In genomic region chr7:52184006-52184703, GRCh38 we compare ENCODE assay signal across 2 cellular contexts.
TF ChIP-seq lines count a peak whose summit lies in the region.

No MANE protein-coding gene starts in this region.

TF ChIP-seq in H1, 55 proteins besides CTCF, POLR2A, EP300 and RAD21:
- TF ChIP-seq SRF (IDR thresholded peaks at IDR 0.05; ENCODE audit: low read depth, low read length) (0 out of 2 replicates have a peak, but pooled peaks have one; percentile 15), CEBPB (IDR thresholded peaks at IDR 0.05; ENCODE audit: low read depth, low read length) (no peak), E2F6 (IDR thresholded peaks at IDR 0.05) (no peak)

TF ChIP-seq in SK-N-SH, 30 proteins besides CTCF, POLR2A, EP300 and RAD21:
- TF ChIP-seq MEF2A (IDR thresholded peaks at IDR 0.05; ENCODE audit: borderline replicate concordance, low read depth) = no peak
- TF ChIP-seq RFX5 (IDR thresholded peaks at IDR 0.05; ENCODE audit: low read length) = no peak
- TF ChIP-seq NRF1 (IDR thresholded peaks at IDR 0.05; ENCODE audit: low read depth, low read length) = no peak
- no peak for TF ChIP-seq USF1 (IDR thresholded peaks at IDR 0.05; ENCODE audit: borderline replicate concordance, low read depth)
- no peak for TF ChIP-seq MAX (IDR thresholded peaks at IDR 0.05; ENCODE audit: low read depth)
- no peak for TF ChIP-seq PBX3 (IDR thresholded peaks at IDR 0.05)
